ENCODE assay signal across 10 cellular contexts in the genomic region with DNA sequence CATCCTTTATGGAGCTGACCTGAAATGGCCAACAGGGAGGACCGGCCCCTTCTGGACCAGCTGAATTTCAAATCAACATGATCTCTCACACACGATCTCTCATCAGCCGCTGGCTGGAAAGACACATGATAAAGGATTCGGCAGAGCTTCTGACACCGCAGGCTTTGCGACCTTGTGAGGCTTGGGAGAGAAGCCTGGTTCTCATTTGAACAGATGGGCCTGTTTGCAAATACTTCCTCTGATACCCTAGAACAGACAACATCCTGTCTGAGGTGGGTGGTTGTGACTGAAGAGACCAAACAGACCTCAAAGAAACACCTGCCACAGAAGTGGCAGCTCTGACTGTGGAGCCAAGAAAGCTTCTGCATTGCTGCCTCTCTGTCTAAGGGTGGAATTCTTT.
DNase-seq lines count a peak whose midpoint lies in the region; ATAC-seq and TF ChIP-seq lines count a peak whose summit lies in the region.
"Had no signal": no experiment of that assay in that cellular context is flagged by ENCODE, and none has a peak within 500 bp of the region (broad histone marks: within the 10 kb centered on the region; RNA-seq: fewer than 3 reads in every experiment).

No MANE protein-coding gene starts in this region.

- H3K27me3 Mint-ChIP-seq in activated CD4-positive, alpha-beta memory T cell treated with anti-CD3 and anti-CD28 coated beads for 36 hours: no peaks in the 10 kb centered on the region
- H3K27me3 Mint-ChIP-seq in naive thymus-derived CD8-positive, alpha-beta T cell: no peaks in the 10 kb centered on the region
- peaks cover 4% of the 10 kb centered on the region for H3K27me3 Mint-ChIP-seq in activated T-helper 2 cell treated with anti-CD3 and anti-CD28 coated beads, Interferon-gamma antibody, Interleukin-2, Interleukin-4, amounts not matched to agents 10 μg/mL and 5 μg/mL and 100 μg/mL, durations not matched to agents 14 hours and 24 hours and 36 hours (ENCODE audit: low read depth)

- peaks cover 39% of the 10 kb centered on the region for H3K4me1 Mint-ChIP-seq in activated CD4-positive, alpha-beta memory T cell treated with anti-CD3 and anti-CD28 coated beads for 36 hours (ENCODE audit: low read depth)
- peaks cover 27 to 66% (median 48%) of the 10 kb centered on the region in 4 donors for H3K4me1 Mint-ChIP-seq in naive thymus-derived CD8-positive, alpha-beta T cell
- peaks cover 6% of the 10 kb centered on the region for H3K4me1 Mint-ChIP-seq in activated T-helper 2 cell treated with anti-CD3 and anti-CD28 coated beads, Interferon-gamma antibody, Interleukin-2, Interleukin-4, amounts not matched to agents 10 μg/mL and 5 μg/mL and 100 μg/mL, durations not matched to agents 14 hours and 24 hours and 36 hours (ENCODE audit: low read depth)

- CTCF ChIA-PET in activated CD4-positive, alpha-beta memory T cell treated with anti-CD3 and anti-CD28 coated beads for 36 hours (lab: Charles Lee): interaction anchor here (1.1 to 2.3 kb wide), 2 partner anchors 12 to 292 kb away, joined by 3 to 10 read pairs; no protein-coding TSS in a partner anchor
- CTCF ChIA-PET in GM10248 (lab: Yijun Ruan, JAX): interaction anchor here (4.6 kb wide), 1 partner anchor 12 kb away, joined by 24 read pairs; no protein-coding TSS in a partner anchor

- POLR2A ChIA-PET in activated CD4-positive, alpha-beta memory T cell treated with anti-CD3 and anti-CD28 coated beads for 36 hours (lab: Charles Lee): no interaction called here
- POLR2A ChIA-PET in naive thymus-derived CD8-positive, alpha-beta T cell (lab: Charles Lee): interaction anchor here (0.6 to 3.0 kb wide), 12 partner anchors 8 to 301 kb away, joined by 3 to 14 read pairs (median 4); no protein-coding TSS in a partner anchor
- POLR2A ChIA-PET in GM10248 (lab: Yijun Ruan, JAX): no interaction called here

- intact Hi-C loops in activated CD4-positive, alpha-beta memory T cell treated with anti-CD3 and anti-CD28 coated beads for 36 hours (cut with micrococcal nuclease): no loop called here
- intact Hi-C loops in activated T-helper 2 cell treated with anti-CD3 and anti-CD28 coated beads, Interferon-gamma antibody, Interleukin-2, Interleukin-4, amounts not matched to agents 10 μg/mL and 5 μg/mL and 100 μg/mL, durations not matched to agents 14 hours and 24 hours and 36 hours (cut with micrococcal nuclease): no loop called here

- peak overlapping the region; percentile 2 for H3K4me3 Mint-ChIP-seq in activated CD4-positive, alpha-beta memory T cell treated with anti-CD3 and anti-CD28 coated beads for 36 hours
- peak overlapping the region; percentile 46 to 83 (median 74) for H3K4me3 Mint-ChIP-seq in naive thymus-derived CD8-positive, alpha-beta T cell
- H3K4me3 Mint-ChIP-seq in activated T-helper 2 cell treated with anti-CD3 and anti-CD28 coated beads, Interferon-gamma antibody, Interleukin-2, Interleukin-4, amounts not matched to agents 10 μg/mL and 5 μg/mL and 100 μg/mL, durations not matched to agents 14 hours and 24 hours and 36 hours (ENCODE audit: low read depth): no peak overlapping the region

- no peaks in the 10 kb centered on the region for H3K36me3 Mint-ChIP-seq in activated CD4-positive, alpha-beta memory T cell treated with anti-CD3 and anti-CD28 coated beads for 36 hours
- H3K36me3 Mint-ChIP-seq in naive thymus-derived CD8-positive, alpha-beta T cell: no peaks in the 10 kb centered on the region
- no peaks in the 10 kb centered on the region for H3K36me3 Mint-ChIP-seq in activated T-helper 2 cell treated with anti-CD3 and anti-CD28 coated beads, Interferon-gamma antibody, Interleukin-2, Interleukin-4, amounts not matched to agents 10 μg/mL and 5 μg/mL and 100 μg/mL, durations not matched to agents 14 hours and 24 hours and 36 hours (ENCODE audit: low read depth)

- no peak for TF ChIP-seq CTCF in GM10248 (IDR thresholded peaks at IDR 0.05; ENCODE audit: control extremely low read depth, extremely low read depth, low read depth, missing control alignments)

- peak; percentile 99 for ATAC-seq in naive thymus-derived CD8-positive, alpha-beta T cell
- no peak for ATAC-seq in GM18867 (IDR thresholded peaks at IDR 0.05; ENCODE audit: unreplicated experiment)
- ATAC-seq: left colon had no signal

- peak; percentile 11 for DNase-seq in activated CD4-positive, alpha-beta T cell treated with anti-CD3 and anti-CD28 coated beads for 1 hour
- no peak for DNase-seq in activated CD4-positive, alpha-beta T cell treated with anti-CD3 and anti-CD28 coated beads, Interleukin-2, amount 50 U/mL, for 48 hours
- DNase-seq in NCI-H345 (lab: John Stamatoyannopoulos, UW) (peak; percentile 56), GM10248 (ENCODE audit: extremely low spot score) (no peak)
- DNase-seq in activated CD4-positive, alpha-beta memory T cell treated with anti-CD3 and anti-CD28 coated beads for 36 hours: peak; percentile 56
- peak in 9 of 10 donors; percentile 31 to 86 (median 66) for DNase-seq in naive thymus-derived CD8-positive, alpha-beta T cell
- no peak for DNase-seq in activated T-helper 2 cell treated with anti-CD3 and anti-CD28 coated beads, Interferon-gamma antibody, Interleukin-2, Interleukin-4, amounts not matched to agents 10 μg/mL and 5 μg/mL and 100 μg/mL, durations not matched to agents 14 hours and 24 hours and 36 hours (ENCODE audit: low spot score)
- DNase-seq: left colon, tibial artery had no signal

- peak overlapping the region; percentile 71 for H3K27ac Mint-ChIP-seq in activated CD4-positive, alpha-beta memory T cell treated with anti-CD3 and anti-CD28 coated beads for 36 hours
- H3K27ac Mint-ChIP-seq in naive thymus-derived CD8-positive, alpha-beta T cell: peak overlapping the region; percentile 84 to 98 (median 94)
- no peak overlapping the region for H3K27ac Mint-ChIP-seq in activated T-helper 2 cell treated with anti-CD3 and anti-CD28 coated beads, Interferon-gamma antibody, Interleukin-2, Interleukin-4, amounts not matched to agents 10 μg/mL and 5 μg/mL and 100 μg/mL, durations not matched to agents 14 hours and 24 hours and 36 hours

- no peaks in the 10 kb centered on the region for H3K9me3 Mint-ChIP-seq in activated CD4-positive, alpha-beta memory T cell treated with anti-CD3 and anti-CD28 coated beads for 36 hours
- H3K9me3 Mint-ChIP-seq in naive thymus-derived CD8-positive, alpha-beta T cell: no peaks in the 10 kb centered on the region
- no peaks in the 10 kb centered on the region for H3K9me3 Mint-ChIP-seq in activated T-helper 2 cell treated with anti-CD3 and anti-CD28 coated beads, Interferon-gamma antibody, Interleukin-2, Interleukin-4, amounts not matched to agents 10 μg/mL and 5 μg/mL and 100 μg/mL, durations not matched to agents 14 hours and 24 hours and 36 hours

Comparison
In these comparisons a context has a peak if more than half of its experiments do, and no peak if none do; other contexts are left out.
1. DNase-seq: peak in activated CD4-positive, alpha-beta T cell treated with anti-CD3 and anti-CD28 coated beads for 1 hour (single experiment), NCI-H345 (single experiment), activated CD4-positive, alpha-beta memory T cell treated with anti-CD3 and anti-CD28 coated beads for 36 hours (single experiment) and naive thymus-derived CD8-positive, alpha-beta T cell (9 of 10); none in activated CD4-positive, alpha-beta T cell treated with anti-CD3 and anti-CD28 coated beads, Interleukin-2, amount 50 U/mL, for 48 hours (0 of 2), GM10248 (single experiment) and activated T-helper 2 cell treated with anti-CD3 and anti-CD28 coated beads, Interferon-gamma antibody, Interleukin-2, Interleukin-4, amounts not matched to agents 10 μg/mL and 5 μg/mL and 100 μg/mL, durations not matched to agents 14 hours and 24 hours and 36 hours (single experiment).